Comparison of ENCODE assay signal across 1 cellular context in genomic region chr11:121452609-121453150, GRCh38.
TF ChIP-seq lines count a peak whose summit lies in the region.

Gene SORL1-AS1 (minus strand): TSS chr11:121452967.

TF ChIP-seq in HepG2, 621 proteins besides CTCF, POLR2A, EP300 and RAD21 (continued from another document):
- TF ChIP-seq AHDC1 (CRISPR knock-in tag; IDR thresholded peaks at IDR 0.05; ENCODE audit: borderline replicate concordance) (peak; percentile 31; the same call in 1 of the 2 replicates), ATF7-NPFF (CRISPR knock-in tag; IDR thresholded peaks at IDR 0.05; ENCODE audit: low read depth) (0 out of 2 replicates have a peak, but pooled peaks have one; percentile 3), ZNF878 (CRISPR knock-in tag; IDR thresholded peaks at IDR 0.05) (peak; percentile 36; the same call in 1 of the 2 replicates), GABPB1 (CRISPR knock-in tag; IDR thresholded peaks at IDR 0.05) (0 out of 2 replicates have a peak, but pooled peaks have one; percentile 5), ZHX2 (IDR thresholded peaks at IDR 0.05; ENCODE audit: low read depth) (0 out of 2 replicates have a peak, but pooled peaks have one; percentile 16), ZHX2 (CRISPR knock-in tag; IDR thresholded peaks at IDR 0.05; ENCODE audit: borderline replicate concordance) (no peak), JUNB (CRISPR knock-in tag; IDR thresholded peaks at IDR 0.05; ENCODE audit: borderline replicate concordance) (0 out of 2 replicates have a peak, but pooled peaks have one; percentile 16), ZNF432 (CRISPR knock-in tag; IDR thresholded peaks at IDR 0.05; ENCODE audit: borderline replicate concordance) (0 out of 2 replicates have a peak, but pooled peaks have one; percentile 13), ZFP82 (CRISPR knock-in tag; IDR thresholded peaks at IDR 0.05; ENCODE audit: borderline replicate concordance) (0 out of 2 replicates have a peak, but pooled peaks have one; percentile 56), MAF1 (CRISPR knock-in tag; IDR thresholded peaks at IDR 0.05; ENCODE audit: borderline replicate concordance) (no peak), BCL6 (CRISPR knock-in tag; IDR thresholded peaks at IDR 0.05) (peak; percentile 58; the same call in 1 of the 2 replicates), MYC (CRISPR knock-in tag; IDR thresholded peaks at IDR 0.05; ENCODE audit: borderline replicate concordance) (peak; percentile 4; the same call in 1 of the 2 replicates), ZKSCAN8 (CRISPR knock-in tag; IDR thresholded peaks at IDR 0.05; ENCODE audit: borderline replicate concordance) (0 out of 2 replicates have a peak, but pooled peaks have one; percentile 6), ZEB1 (IDR thresholded peaks at IDR 0.05; ENCODE audit: insufficient replicate concordance, low read depth) (peak; percentile 63), ZNF234 (CRISPR knock-in tag; conservative IDR thresholded peaks at IDR 0.05) (0 out of 2 replicates have a peak, but pooled peaks have one; percentile 48), KLF12 (CRISPR knock-in tag; IDR thresholded peaks at IDR 0.05; ENCODE audit: borderline replicate concordance) (0 out of 2 replicates have a peak, but pooled peaks have one; percentile 1), ARNT2 (CRISPR knock-in tag; IDR thresholded peaks at IDR 0.05; ENCODE audit: low read depth) (peak; percentile 20; the same call in 1 of the 2 replicates), ZNF678 (CRISPR knock-in tag; IDR thresholded peaks at IDR 0.05) (no peak), ZNF589 (CRISPR knock-in tag; conservative IDR thresholded peaks at IDR 0.05) (no peak), U2AF2 (IDR thresholded peaks at IDR 0.05; ENCODE audit: low read depth, low read length) (no peak), NFATC3 (CRISPR knock-in tag; IDR thresholded peaks at IDR 0.05) (no peak), ZNF563 (CRISPR knock-in tag; IDR thresholded peaks at IDR 0.05) (no peak), ZBTB21 (CRISPR knock-in tag; IDR thresholded peaks at IDR 0.05) (no peak), ZNF724P (CRISPR knock-in tag; IDR thresholded peaks at IDR 0.05; ENCODE audit: borderline replicate concordance) (peak; percentile 39; the same call in 1 of the 2 replicates), TGIF2 (CRISPR knock-in tag; IDR thresholded peaks at IDR 0.05) (0 out of 2 replicates have a peak, but pooled peaks have one; percentile 8), HBP1 (CRISPR knock-in tag; IDR thresholded peaks at IDR 0.05; ENCODE audit: low read depth) (0 out of 2 replicates have a peak, but pooled peaks have one; percentile 5), ATF4 (CRISPR knock-in tag; IDR thresholded peaks at IDR 0.05) (0 out of 4 replicates have a peak, but pooled peaks of 1 of the 2 experiments have one; percentile 16), ZBTB33 (CRISPR knock-in tag; IDR thresholded peaks at IDR 0.05) (no peak), ZSCAN9 (CRISPR knock-in tag; IDR thresholded peaks at IDR 0.05; ENCODE audit: borderline replicate concordance) (0 out of 2 replicates have a peak, but pooled peaks have one; percentile 40), ETV5 (CRISPR knock-in tag; IDR thresholded peaks at IDR 0.05; ENCODE audit: borderline replicate concordance) (peak; percentile 40; the same call in 1 of the 2 replicates), BRCA1 (CRISPR knock-in tag; IDR thresholded peaks at IDR 0.05) (0 out of 2 replicates have a peak, but pooled peaks have one; percentile 0), HOXA7 (CRISPR knock-in tag; IDR thresholded peaks at IDR 0.05) (peak; percentile 85; the same call in 1 of the 2 replicates), ZNF275 (CRISPR knock-in tag; IDR thresholded peaks at IDR 0.05; ENCODE audit: borderline replicate concordance) (no peak)
